ENCODE assay signal across 14 cellular contexts in the genomic region with DNA sequence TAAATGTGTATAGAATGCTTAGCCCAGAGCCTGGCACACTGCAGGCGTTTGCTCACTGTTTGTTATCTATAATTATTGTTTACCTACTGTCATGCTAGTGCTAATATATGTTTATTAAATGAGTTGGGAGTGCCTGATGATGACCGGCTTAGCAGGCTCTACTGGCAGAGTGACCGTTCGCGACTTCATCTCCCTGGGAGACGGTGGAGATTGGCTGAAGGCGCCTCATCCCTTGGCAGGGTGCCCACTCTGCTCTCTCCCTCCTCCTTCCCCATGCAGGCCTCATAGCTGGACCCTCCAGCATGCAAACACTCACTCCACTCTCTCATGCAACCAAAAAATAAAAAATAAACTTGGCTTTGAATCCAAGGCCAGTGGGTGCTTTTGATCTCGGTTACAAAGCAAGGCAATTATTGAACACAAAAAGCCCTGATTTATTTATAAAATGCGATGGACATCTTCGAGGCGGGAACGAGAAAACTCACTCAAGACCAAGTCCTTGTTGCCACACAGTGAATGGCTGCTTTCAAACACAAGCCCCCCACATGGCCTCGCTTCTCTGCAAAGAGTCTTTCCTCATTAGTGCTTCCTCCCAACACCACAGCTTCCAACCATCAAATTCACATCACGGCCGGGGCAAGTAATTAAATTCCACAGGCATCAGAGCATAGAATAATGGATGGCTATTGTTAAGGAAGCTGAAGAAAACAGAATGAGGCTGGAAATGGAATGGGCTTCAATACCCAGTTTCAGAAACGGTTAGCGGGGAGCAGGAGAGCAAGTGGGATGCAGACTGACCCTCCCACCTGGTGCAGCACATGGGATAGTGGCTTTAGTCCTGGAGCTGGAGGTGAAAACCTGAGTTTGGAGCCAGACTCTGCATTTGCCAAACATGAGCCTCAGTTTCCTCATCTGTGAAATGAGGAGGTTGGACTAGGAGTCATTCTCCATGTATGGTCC.
DNase-seq lines count a peak whose midpoint lies in the region; ATAC-seq and TF ChIP-seq lines count a peak whose summit lies in the region.
"Had no signal": no experiment of that assay in that cellular context is flagged by ENCODE, and none has a peak within 500 bp of the region (broad histone marks: within the 10 kb centered on the region; RNA-seq: fewer than 3 reads in every experiment).

No MANE protein-coding gene starts in this region.

- ATAC-seq in left lobe of liver: no peak

- peak overlapping the region; percentile 26 for H3K27ac Mint-ChIP-seq in type B pancreatic cell
- H3K27ac Mint-ChIP-seq: activated B cell treated with CpG ODN at 0.5 μM for 24 hours had no signal

- peaks cover 5% of the 10 kb centered on the region for H3K27me3 Mint-ChIP-seq in type B pancreatic cell

- peaks cover 42% of the 10 kb centered on the region for H3K4me1 Mint-ChIP-seq in type B pancreatic cell (ENCODE audit: unreplicated experiment)
- H3K4me1 Mint-ChIP-seq: activated B cell treated with CpG ODN at 0.5 μM for 24 hours had no signal

- DNase-seq in NCI-H82 (lab: John Stamatoyannopoulos, UW) (peak; percentile 17), NCI-H82 treated with DMSO at 0.1 percent for 48 hours (lab: John Stamatoyannopoulos, UW; ENCODE audit: unreplicated experiment) (no peak), astrocyte of the hippocampus (ENCODE audit: low read depth, low spot score) (peak; percentile 66), left lobe of liver (ENCODE audit: low spot score) (peak; percentile 35), type B pancreatic cell (ENCODE audit: extremely low spot score, unreplicated experiment) (no peak), NCI-H2171 (lab: John Stamatoyannopoulos, UW) (no peak), EL (no peak)
- no peak for DNase-seq in stimulated activated CD4-positive, alpha-beta T cell treated with anti-CD3 and anti-CD28 coated beads, Interleukin-15, amount 100 ng/mL, for 24 hours
- DNase-seq: activated B cell treated with CpG ODN at 0.5 μM for 24 hours; activated T-cell treated with anti-CD3 and anti-CD28 coated beads, Interleukin-2, amount 50 U/mL, for 1 hour; effector memory CD4-positive, alpha-beta T cell; NK-92 treated with Interleukin-12 subunit alpha and Interleukin-12 subunit beta, amount 100 ng/mL, for 24 hours; stimulated activated CD4-positive, alpha-beta T cell treated with anti-CD3 and anti-CD28 coated beads, Interleukin-1b, Interleukin-23, amount 100 ng/mL, for 48 hours; uterus had no signal

- TF ChIP-seq CTCF in type B pancreatic cell (conservative IDR thresholded peaks at IDR 0.05): no peak

- H3K9me3 Mint-ChIP-seq in type B pancreatic cell: no peaks in the 10 kb centered on the region
- H3K9me3 Mint-ChIP-seq: activated B cell treated with CpG ODN at 0.5 μM for 24 hours had no signal

- peaks cover 12% of the 10 kb centered on the region for H3K36me3 Mint-ChIP-seq in type B pancreatic cell

- H3K4me3 Mint-ChIP-seq in type B pancreatic cell: peak overlapping the region; percentile 67
- H3K4me3 Mint-ChIP-seq: activated B cell treated with CpG ODN at 0.5 μM for 24 hours had no signal

Comparison
In these comparisons a context has a peak if more than half of its experiments do, and no peak if none do; other contexts are left out.
1. DNase-seq: peak in NCI-H82 (single experiment), astrocyte of the hippocampus (single experiment) and left lobe of liver (single experiment); none in NCI-H82 treated with DMSO at 0.1 percent for 48 hours (single experiment), type B pancreatic cell (single experiment), NCI-H2171 (single experiment), EL (single experiment) and stimulated activated CD4-positive, alpha-beta T cell treated with anti-CD3 and anti-CD28 coated beads, Interleukin-15, amount 100 ng/mL, for 24 hours (single experiment).